Comparison of ENCODE assay signal across 8 cellular contexts in the genomic region with DNA sequence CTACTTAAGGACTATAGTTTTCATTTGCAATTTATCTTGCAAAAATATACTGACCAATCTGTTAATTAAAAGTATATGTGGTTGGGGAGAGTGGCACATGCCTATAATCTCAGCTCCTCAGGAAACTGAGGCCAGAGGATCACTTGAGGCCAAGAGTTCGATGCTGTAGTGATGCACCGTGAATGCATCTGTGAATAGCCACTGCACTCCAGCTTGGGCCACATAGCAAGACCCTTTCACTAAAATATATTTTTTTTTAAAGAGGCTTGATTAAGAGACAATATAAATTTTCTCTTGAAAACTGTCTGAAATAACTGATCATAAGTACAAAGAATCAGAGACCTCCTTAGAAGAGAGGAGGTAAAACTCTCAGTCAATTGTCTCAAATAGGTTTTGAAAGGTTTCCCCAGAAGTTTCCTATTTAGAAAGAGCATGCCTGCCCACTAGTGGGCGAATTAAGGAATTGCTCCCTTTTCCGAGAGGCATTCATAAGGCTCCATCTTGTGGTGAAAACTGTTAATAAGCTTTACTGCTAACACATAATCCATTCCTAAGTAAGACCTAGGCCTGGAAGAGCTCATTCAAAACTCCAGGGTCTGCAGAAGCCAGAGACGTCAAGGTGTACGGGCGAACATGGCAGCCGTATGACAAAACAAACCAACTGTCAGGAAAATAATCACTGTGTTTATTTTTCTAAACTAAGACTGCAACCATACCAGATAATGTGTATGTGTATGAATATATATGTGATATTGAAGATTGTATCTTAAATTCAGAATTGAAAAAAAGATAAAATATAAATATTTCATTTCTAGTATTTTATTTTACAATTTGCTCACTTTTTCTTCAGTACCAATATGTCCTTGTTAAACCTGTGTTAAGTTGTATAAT. TPM values are rescaled to one million over a fixed set of nuclear protein-coding genes. Genes with fewer than 3 reads are reported as not detected.
DNase-seq lines count a peak whose midpoint lies in the region; ATAC-seq, FAIRE-seq and TF ChIP-seq lines count a peak whose summit lies in the region.

No MANE protein-coding gene starts in this region.

- no peak overlapping the region for H3K27ac ChIP-seq in Panc1 (ENCODE audit: low read length)
- H3K27ac ChIP-seq in upper lobe of right lung: no peak overlapping the region

- in situ Hi-C loops in Panc1 (cut with HindIII; ENCODE audit: low pct_unique_long_range_greater_than_20kb, low sequenced_read_pairs): loop anchor here (25.0 kb wide), 1 partner anchor 203 kb away; no protein-coding TSS in a partner anchor

- CTCF ChIA-PET in Panc1 (lab: Charles Lee): interaction anchor here (0.5 to 2.7 kb wide), 15 partner anchors 9 to 1598 kb away, joined by 3 to 66 read pairs (median 3); no protein-coding TSS in a partner anchor

- DNase-seq in GM04503 (ENCODE audit: low read depth) (peak; percentile 23), H54 (ENCODE audit: insufficient read length, low spot score) (peak; percentile 35), Panc1 (ENCODE audit: low read depth, low spot score) (peak; percentile 89), activated T-helper 1 cell treated with Interleukin-2 at 50 U/mL for 16 hours (ENCODE audit: low read depth) (peak; percentile 21), fibroblast of the conjunctiva (ENCODE audit: low read depth) (peak; percentile 89), occipital lobe (lab: John Stamatoyannopoulos, UW) (peak; percentile 15), upper lobe of right lung (no peak)

- intact Hi-C loops in Panc1 (cut with micrococcal nuclease; ENCODE audit: unreplicated experiment) (loop anchor here (1.0 to 2.0 kb wide), 2 partner anchors 208 to 360 kb away; a partner anchor contains a TSS), upper lobe of right lung (cut with DNase I) (loop anchor here (5.0 kb wide), 1 partner anchor 208 kb away; no protein-coding TSS in a partner anchor)

- H3K9me3 ChIP-seq in Panc1 (ENCODE audit: control insufficient read depth, insufficient read depth, low read depth, low read length) (no peaks in the 10 kb centered on the region), upper lobe of right lung (no peaks in the 10 kb centered on the region)

- POLR2A ChIA-PET in Panc1 (lab: Charles Lee): no interaction called here

- H3K27me3 ChIP-seq in Panc1 (ENCODE audit: control insufficient read depth, insufficient read depth, low read length) (peaks cover 3% of the 10 kb centered on the region; the same call in 1 of the 2 replicates), upper lobe of right lung (no peaks in the 10 kb centered on the region)

- H3K36me3 ChIP-seq in Panc1 (ENCODE audit: control insufficient read depth, insufficient read depth, low read length): no peaks in the 10 kb centered on the region
- no peaks in the 10 kb centered on the region for H3K36me3 ChIP-seq in upper lobe of right lung

- H3K4me3 ChIP-seq in Panc1 (ENCODE audit: low read depth in 2 of 2, low read length in 2 of 2) (no peak overlapping the region), upper lobe of right lung (no peak overlapping the region)

- peak; percentile 98 for TF ChIP-seq CTCF in LNCAP (IDR thresholded peaks at IDR 0.05)
- peak; percentile 97 for TF ChIP-seq CTCF in Panc1 (IDR thresholded peaks at IDR 0.05)
- TF ChIP-seq CTCF in upper lobe of right lung (IDR thresholded peaks at IDR 0.05): peak; percentile 99

- peak; percentile 88 for ATAC-seq in Panc1
- ATAC-seq in upper lobe of right lung: peak; percentile 98

- H3K4me1 ChIP-seq in Panc1 (ENCODE audit: control insufficient read depth, insufficient read depth, low read length) (no peaks in the 10 kb centered on the region), upper lobe of right lung (no peaks in the 10 kb centered on the region)

- FAIRE-seq in H54 (lab: Jason Lieb, UNC): peak; percentile 87

- TF ChIP-seq POLR2A in H54 (IDR thresholded peaks at IDR 0.05; ENCODE audit: low read depth, low read length): no peak

- BruUV-seq in Panc1 (replicated peaks; lab: Mats Ljungman, UMichigan): no TSS peak

RNA-seq across cellular contexts. Expression of a gene that starts 6.8 kb away (rescaled TPM):
- total RNA-seq in Panc1 (2021; ENCODE audit: unreplicated experiment) (not detected), occipital lobe (not detected), upper lobe of right lung (not detected)
- polyA plus RNA-seq in Panc1 (2012; ENCODE audit: insufficient read length): not detected

RNA-seq across cellular contexts. Expression of a gene that starts 31.8 kb away (rescaled TPM):
- total RNA-seq in Panc1 (2021; ENCODE audit: unreplicated experiment) (not detected), occipital lobe (not detected), upper lobe of right lung (not detected)
- polyA plus RNA-seq in Panc1 (2012; ENCODE audit: insufficient read length): not detected

RNA-seq across cellular contexts. Expression of a gene that starts 48.2 kb away (rescaled TPM):
- total RNA-seq in Panc1 (2021; ENCODE audit: unreplicated experiment): 100 TPM
- 94.9 TPM for polyA plus RNA-seq in Panc1 (2012; ENCODE audit: insufficient read length)
- 36.0 TPM for total RNA-seq in occipital lobe
- 149 TPM for total RNA-seq in upper lobe of right lung
